8 cellular contexts compared by ENCODE assay signal in the genomic region with DNA sequence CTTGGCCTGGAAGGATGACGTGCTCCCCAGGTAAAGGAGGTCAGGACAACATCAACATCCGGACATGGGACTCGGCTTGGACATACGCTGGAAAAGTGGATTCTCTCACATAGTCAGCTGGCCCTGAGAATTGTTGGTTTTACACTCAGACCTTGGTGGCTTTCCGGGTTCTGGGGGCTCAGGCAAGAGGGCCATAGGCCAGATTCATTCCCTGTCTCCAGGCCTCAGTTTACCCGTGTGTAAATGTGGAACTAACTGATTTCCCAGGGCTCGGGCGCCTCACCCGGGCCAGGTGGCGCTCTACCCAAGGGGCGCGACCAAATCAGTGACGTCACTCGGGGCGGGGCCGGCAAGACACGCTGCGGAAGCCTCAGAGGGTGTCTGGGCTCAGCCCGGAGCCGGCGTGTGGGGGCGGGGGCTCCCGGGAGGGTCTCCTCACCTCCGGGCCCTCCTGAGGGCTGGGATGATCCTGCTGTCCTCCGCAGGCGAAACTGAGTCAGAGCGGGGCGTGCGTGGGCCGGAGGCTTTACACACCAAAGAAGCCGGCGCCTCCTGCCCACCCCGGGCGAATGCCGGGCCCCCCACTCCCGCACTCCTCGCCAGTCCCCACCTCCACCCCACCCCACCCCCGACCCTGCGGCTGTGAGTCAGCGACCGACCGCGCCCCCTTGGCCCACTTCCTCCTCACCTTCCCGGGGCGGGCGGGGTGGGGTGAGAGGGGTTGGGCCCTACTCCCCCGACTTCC. TPM values are rescaled to one million over a fixed set of nuclear protein-coding genes. Genes with fewer than 3 reads are reported as not detected.
DNase-seq lines count a peak whose midpoint lies in the region; ATAC-seq and TF ChIP-seq lines count a peak whose summit lies in the region.

No MANE protein-coding gene starts in this region.

- H3K9me3 ChIP-seq in liver (ENCODE audit: control insufficient read depth in 4 of 4, low read length in 3 of 4): no peaks in the 10 kb centered on the region

- ATAC-seq in GM19328 (IDR thresholded peaks at IDR 0.05; ENCODE audit: unreplicated experiment) (peak; percentile 62), HG03520 (IDR thresholded peaks at IDR 0.05; ENCODE audit: unreplicated experiment) (peak; percentile 47)

- peak overlapping the region; percentile 97 for H3K27ac Mint-ChIP-seq in activated CD4-positive, alpha-beta T cell treated with anti-CD3 and anti-CD28 coated beads, Interleukin-2, amount 10 ng/mL, durations not matched to agents 7 days and 5 days

- no peaks in the 10 kb centered on the region for H3K9me3 Mint-ChIP-seq in activated CD4-positive, alpha-beta T cell treated with anti-CD3 and anti-CD28 coated beads, Interleukin-2, amount 10 ng/mL, durations not matched to agents 7 days and 5 days

- DNase-seq in C1 segment of cervical spinal cord (lab: John Stamatoyannopoulos, UW) (peak; percentile 21 to 85 (median 70)), NCI-H526 (lab: John Stamatoyannopoulos, UW) (peak; percentile 76 to 94), dedifferentiated amniotic fluid mesenchymal stem cell (ENCODE audit: extremely low spot score) (peak; percentile 83)
- peak; percentile 97 for DNase-seq in activated CD4-positive, alpha-beta T cell treated with anti-CD3 and anti-CD28 coated beads, Interleukin-2, amount 10 ng/mL, durations not matched to agents 7 days and 5 days
- peak; percentile 100 for DNase-seq in stimulated activated CD4-positive, alpha-beta T cell treated with anti-CD3 and anti-CD28 coated beads, Interleukin-4, amount 100 ng/mL, for 1 hour

- CTCF ChIA-PET in activated CD4-positive, alpha-beta T cell treated with anti-CD3 and anti-CD28 coated beads, Interleukin-2, amount 10 ng/mL, durations not matched to agents 7 days and 5 days (lab: Charles Lee): interaction anchor here (0.6 to 2.9 kb wide), 7 partner anchors 10 to 778 kb away, joined by 3 to 9 read pairs (median 4); no protein-coding TSS in a partner anchor

- H3K36me3 ChIP-seq in liver (ENCODE audit: control insufficient read depth in 4 of 4, insufficient read depth in 3 of 4, low read depth in 1 of 4, low read length in 3 of 4): no peaks in the 10 kb centered on the region

- H3K27me3 ChIP-seq in liver (ENCODE audit: control insufficient read depth in 4 of 4, insufficient read depth in 4 of 4, low read length in 3 of 4): no peaks in the 10 kb centered on the region

- peaks cover 9% of the 10 kb centered on the region for H3K36me3 Mint-ChIP-seq in activated CD4-positive, alpha-beta T cell treated with anti-CD3 and anti-CD28 coated beads, Interleukin-2, amount 10 ng/mL, durations not matched to agents 7 days and 5 days (ENCODE audit: low read depth)

- under 1% methylated on average over 47 of the region's 47 CpGs for WGBS in liver

- peak overlapping the region; percentile 79 to 96 (median 95) for H3K4me3 ChIP-seq in liver (ENCODE audit: low read depth in 1 of 3, low read length in 3 of 3)

- POLR2A ChIA-PET in activated CD4-positive, alpha-beta T cell treated with anti-CD3 and anti-CD28 coated beads, Interleukin-2, amount 10 ng/mL, durations not matched to agents 7 days and 5 days (lab: Charles Lee): no interaction called here

- peak overlapping the region; percentile 87 for H3K4me3 Mint-ChIP-seq in activated CD4-positive, alpha-beta T cell treated with anti-CD3 and anti-CD28 coated beads, Interleukin-2, amount 10 ng/mL, durations not matched to agents 7 days and 5 days

- peaks cover 44% of the 10 kb centered on the region for H3K4me1 Mint-ChIP-seq in activated CD4-positive, alpha-beta T cell treated with anti-CD3 and anti-CD28 coated beads, Interleukin-2, amount 10 ng/mL, durations not matched to agents 7 days and 5 days

- peak; percentile 30 to 43 for TF ChIP-seq RAD21 in liver (IDR thresholded peaks at IDR 0.05)

- peak overlapping the region; percentile 52 to 85 for H3K9ac ChIP-seq in liver (ENCODE audit: low read depth in 1 of 2, low read length in 2 of 2)

- TF ChIP-seq CTCF in liver (IDR thresholded peaks at IDR 0.05; ENCODE audit: low read depth, low read length, missing input control): no peak

- no peaks in the 10 kb centered on the region for H3K27me3 Mint-ChIP-seq in activated CD4-positive, alpha-beta T cell treated with anti-CD3 and anti-CD28 coated beads, Interleukin-2, amount 10 ng/mL, durations not matched to agents 7 days and 5 days

- H3K4me1 ChIP-seq in liver (ENCODE audit: control insufficient read depth in 4 of 4, insufficient read depth in 4 of 4, low read length in 3 of 4): peaks cover 1 to 30% (median 16%) of the 10 kb centered on the region in 4 donors

- peak overlapping the region; percentile 88 to 89 for H3K27ac ChIP-seq in liver (ENCODE audit: low read depth in 1 of 2, low read length in 2 of 2)

TF ChIP-seq in liver, 16 proteins besides CTCF, POLR2A, EP300 and RAD21 (continues in another document):
- no peak for TF ChIP-seq NR2F2 (IDR thresholded peaks at IDR 0.05)
- TF ChIP-seq FOXA2 (IDR thresholded peaks at IDR 0.05): no peak
- peak; percentile 67 for TF ChIP-seq SP1 (IDR thresholded peaks at IDR 0.05)
- no peak for TF ChIP-seq HNF4G (IDR thresholded peaks at IDR 0.05)
- TF ChIP-seq, protein P1, sequence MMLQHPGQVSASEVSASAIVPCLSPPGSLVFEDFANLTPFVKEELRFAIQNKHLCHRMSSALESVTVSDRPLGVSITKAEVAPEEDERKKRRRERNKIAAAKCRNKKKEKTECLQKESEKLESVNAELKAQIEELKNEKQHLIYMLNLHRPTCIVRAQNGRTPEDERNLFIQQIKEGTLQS (IDR thresholded peaks at IDR 0.05): no peak
- peak; percentile 38 for TF ChIP-seq YY1 (IDR thresholded peaks at IDR 0.05)
- peak in 1 of 2 donors; percentile 54 for TF ChIP-seq EGR1 (IDR thresholded peaks at IDR 0.05; ENCODE audit: low read depth in 2 of 2)
- TF ChIP-seq, protein P2, sequence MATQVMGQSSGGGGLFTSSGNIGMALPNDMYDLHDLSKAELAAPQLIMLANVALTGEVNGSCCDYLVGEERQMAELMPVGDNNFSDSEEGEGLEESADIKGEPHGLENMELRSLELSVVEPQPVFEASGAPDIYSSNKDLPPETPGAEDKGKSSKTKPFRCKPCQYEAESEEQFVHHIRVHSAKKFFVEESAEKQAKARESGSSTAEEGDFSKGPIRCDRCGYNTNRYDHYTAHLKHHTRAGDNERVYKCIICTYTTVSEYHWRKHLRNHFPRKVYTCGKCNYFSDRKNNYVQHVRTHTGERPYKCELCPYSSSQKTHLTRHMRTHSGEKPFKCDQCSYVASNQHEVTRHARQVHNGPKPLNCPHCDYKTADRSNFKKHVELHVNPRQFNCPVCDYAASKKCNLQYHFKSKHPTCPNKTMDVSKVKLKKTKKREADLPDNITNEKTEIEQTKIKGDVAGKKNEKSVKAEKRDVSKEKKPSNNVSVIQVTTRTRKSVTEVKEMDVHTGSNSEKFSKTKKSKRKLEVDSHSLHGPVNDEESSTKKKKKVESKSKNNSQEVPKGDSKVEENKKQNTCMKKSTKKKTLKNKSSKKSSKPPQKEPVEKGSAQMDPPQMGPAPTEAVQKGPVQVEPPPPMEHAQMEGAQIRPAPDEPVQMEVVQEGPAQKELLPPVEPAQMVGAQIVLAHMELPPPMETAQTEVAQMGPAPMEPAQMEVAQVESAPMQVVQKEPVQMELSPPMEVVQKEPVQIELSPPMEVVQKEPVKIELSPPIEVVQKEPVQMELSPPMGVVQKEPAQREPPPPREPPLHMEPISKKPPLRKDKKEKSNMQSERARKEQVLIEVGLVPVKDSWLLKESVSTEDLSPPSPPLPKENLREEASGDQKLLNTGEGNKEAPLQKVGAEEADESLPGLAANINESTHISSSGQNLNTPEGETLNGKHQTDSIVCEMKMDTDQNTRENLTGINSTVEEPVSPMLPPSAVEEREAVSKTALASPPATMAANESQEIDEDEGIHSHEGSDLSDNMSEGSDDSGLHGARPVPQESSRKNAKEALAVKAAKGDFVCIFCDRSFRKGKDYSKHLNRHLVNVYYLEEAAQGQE (IDR thresholded peaks at IDR 0.05): peak; percentile 68
- peak; percentile 33 to 38 for TF ChIP-seq JUND (IDR thresholded peaks at IDR 0.05)
- no peak for TF ChIP-seq GABPA (IDR thresholded peaks at IDR 0.05 in 1 of 2, conservative IDR thresholded peaks at IDR 0.05 in 1 of 2)
- TF ChIP-seq, protein P3, sequence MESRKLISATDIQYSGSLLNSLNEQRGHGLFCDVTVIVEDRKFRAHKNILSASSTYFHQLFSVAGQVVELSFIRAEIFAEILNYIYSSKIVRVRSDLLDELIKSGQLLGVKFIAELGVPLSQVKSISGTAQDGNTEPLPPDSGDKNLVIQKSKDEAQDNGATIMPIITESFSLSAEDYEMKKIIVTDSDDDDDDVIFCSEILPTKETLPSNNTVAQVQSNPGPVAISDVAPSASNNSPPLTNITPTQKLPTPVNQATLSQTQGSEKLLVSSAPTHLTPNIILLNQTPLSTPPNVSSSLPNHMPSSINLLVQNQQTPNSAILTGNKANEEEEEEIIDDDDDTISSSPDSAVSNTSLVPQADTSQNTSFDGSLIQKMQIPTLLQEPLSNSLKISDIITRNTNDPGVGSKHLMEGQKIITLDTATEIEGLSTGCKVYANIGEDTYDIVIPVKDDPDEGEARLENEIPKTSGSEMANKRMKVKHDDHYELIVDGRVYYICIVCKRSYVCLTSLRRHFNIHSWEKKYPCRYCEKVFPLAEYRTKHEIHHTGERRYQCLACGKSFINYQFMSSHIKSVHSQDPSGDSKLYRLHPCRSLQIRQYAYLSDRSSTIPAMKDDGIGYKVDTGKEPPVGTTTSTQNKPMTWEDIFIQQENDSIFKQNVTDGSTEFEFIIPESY (IDR thresholded peaks at IDR 0.05): no peak
- peak; percentile 45 to 55 for TF ChIP-seq RXRA (IDR thresholded peaks at IDR 0.05)
- TF ChIP-seq, protein P4, sequence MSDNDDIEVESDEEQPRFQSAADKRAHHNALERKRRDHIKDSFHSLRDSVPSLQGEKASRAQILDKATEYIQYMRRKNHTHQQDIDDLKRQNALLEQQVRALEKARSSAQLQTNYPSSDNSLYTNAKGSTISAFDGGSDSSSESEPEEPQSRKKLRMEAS (IDR thresholded peaks at IDR 0.05): peak; percentile 45

RNA-seq across cellular contexts. Expression of a gene that starts 0.9 kb away (rescaled TPM):
- total RNA-seq in activated CD4-positive, alpha-beta T cell treated with anti-CD3 and anti-CD28 coated beads, Interleukin-2, amount 10 ng/mL, durations not matched to agents 7 days and 5 days: 100 to 1,000 TPM; 143 to 157 TPM
- 10 to 100 TPM; 20.2 to 29.1 TPM for total RNA-seq in liver
- 10 to 100 TPM in 1 of 2 donors, 1 to 10 TPM in 1; 7.3 to 25.3 TPM for polyA plus RNA-seq in liver

RNA-seq across cellular contexts. Expression of a gene that starts 8.2 kb away (rescaled TPM):
- total RNA-seq in activated CD4-positive, alpha-beta T cell treated with anti-CD3 and anti-CD28 coated beads, Interleukin-2, amount 10 ng/mL, durations not matched to agents 7 days and 5 days: 1 to 10 TPM in 1 of 2 experiments, under 1 TPM in 1; 0.82 to 1.1 TPM
- total RNA-seq in liver: 1 to 10 TPM in 1 of 2 donors, under 1 TPM in 1; 0.17 to 1.5 TPM
- under 1 TPM; 0.45 to 0.49 TPM for polyA plus RNA-seq in liver

RNA-seq across cellular contexts. Expression of a gene that starts 9.6 kb away (rescaled TPM):
- total RNA-seq in activated CD4-positive, alpha-beta T cell treated with anti-CD3 and anti-CD28 coated beads, Interleukin-2, amount 10 ng/mL, durations not matched to agents 7 days and 5 days: 1 to 10 TPM; 1.8 to 2.0 TPM
- 1 to 10 TPM; 1.0 to 1.6 TPM for total RNA-seq in liver
- polyA plus RNA-seq in liver: 1 to 10 TPM; 1.3 to 3.5 TPM

RNA-seq across cellular contexts. Expression of a gene that starts 38.6 kb away (rescaled TPM):
- 10 to 100 TPM; 36.0 to 43.9 TPM for total RNA-seq in activated CD4-positive, alpha-beta T cell treated with anti-CD3 and anti-CD28 coated beads, Interleukin-2, amount 10 ng/mL, durations not matched to agents 7 days and 5 days
- 1 to 10 TPM in 1 of 2 donors, under 1 TPM in 1; 0.28 to 1.3 TPM for total RNA-seq in liver
- under 1 TPM; 0.18 to 0.51 TPM for polyA plus RNA-seq in liver

Comparison
In these comparisons a context has a peak if more than half of its experiments do, and no peak if none do; other contexts are left out.
1. Peak in every context shown above with its lines: DNase-seq, ATAC-seq, H3K4me3 ChIP-seq and H3K27ac ChIP-seq.
2. RNA of a gene that starts 0.9 kb away (total RNA-seq): 143 to 157 TPM in activated CD4-positive, alpha-beta T cell treated with anti-CD3 and anti-CD28 coated beads, Interleukin-2, amount 10 ng/mL, durations not matched to agents 7 days and 5 days; 20.2 to 29.1 TPM in liver; every median in the first group is over 4 times any median in the second.